ENCODE assay signal across 34 cellular contexts in the genomic region with DNA sequence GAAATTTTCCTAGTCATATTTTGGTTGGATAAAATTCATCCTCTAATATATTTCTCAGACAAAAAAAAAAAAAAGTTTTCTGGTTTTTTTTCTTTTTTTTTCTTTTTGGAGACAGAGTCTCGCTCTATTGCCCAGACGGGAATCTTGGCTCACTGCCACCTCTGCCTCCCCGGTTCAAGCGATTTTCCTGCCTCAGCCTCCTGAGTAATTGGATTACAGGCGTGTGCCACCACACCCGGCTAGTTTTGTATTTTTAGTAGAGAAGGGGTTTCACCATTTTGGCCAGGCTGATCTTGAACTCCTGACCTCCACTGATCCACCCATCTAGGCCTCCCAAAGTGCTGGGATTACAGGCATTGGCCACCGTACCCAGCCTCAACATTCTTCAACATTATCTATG.
"Had no signal": no experiment of that assay in that cellular context is flagged by ENCODE, and none has a peak within 500 bp of the region (broad histone marks: within the 10 kb centered on the region; RNA-seq: fewer than 3 reads in every experiment).

No MANE protein-coding gene starts in this region.

- H3K36me3 ChIP-seq: ascending aorta, brain microvascular endothelial cell, gastrocnemius medialis, neural progenitor cell, sigmoid colon, upper lobe of right lung had no signal

- H3K27ac Mint-ChIP-seq: activated CD4-positive, alpha-beta memory T cell treated with anti-CD3 and anti-CD28 coated beads for 36 hours; activated CD4-positive, alpha-beta T cell treated with anti-CD3 and anti-CD28 coated beads, Interleukin-2, amount 10 ng/mL, durations not matched to agents 24 days and 14 days; activated naive CD4-positive, alpha-beta T cell treated with anti-CD3 and anti-CD28 coated beads, Interleukin-2, amount 10 ng/mL, durations not matched to agents 7 days and 5 days; activated naive CD8-positive, alpha-beta T cell treated with anti-CD3 and anti-CD28 coated beads, Interleukin-2, amount 10 ng/mL, durations not matched to agents 7 days and 5 days; immature natural killer cell; memory B cell; natural killer cell; neural progenitor cell; stimulated activated memory B cell treated with anti-CD40 and anti-IgM and Interleukin-4, amounts not matched to agents 10 μg/mL and 1 μg/mL and 100 μg/mL, for 72 hours; stimulated activated naive CD8-positive, alpha-beta T cell treated with anti-CD3 and anti-CD28 coated beads, Interleukin-15, amount 100 ng/mL, for 72 hours had no signal

- DNase-seq: activated CD4-positive, alpha-beta memory T cell treated with anti-CD3 and anti-CD28 coated beads for 36 hours; activated CD4-positive, alpha-beta T cell treated with anti-CD3 and anti-CD28 coated beads, Interleukin-2, amount 10 ng/mL, durations not matched to agents 24 days and 14 days; activated CD4-positive, CD25-positive, alpha-beta regulatory T cell treated with anti-CD3 and anti-CD28 coated beads, Interleukin-2, amount 50 U/mL, for 72 hours; activated CD8-positive, alpha-beta memory T cell treated with anti-CD3 and anti-CD28 coated beads, Interleukin-2, amount 50 U/mL, for 4 hours; activated gamma-delta T cell; activated naive CD4-positive, alpha-beta T cell treated with anti-CD3 and anti-CD28 coated beads, Interleukin-2, amount 10 ng/mL, durations not matched to agents 7 days and 5 days; activated naive CD8-positive, alpha-beta T cell treated with anti-CD3 and anti-CD28 coated beads, Interleukin-2, amount 10 ng/mL, durations not matched to agents 7 days and 5 days; activated T-cell treated with anti-CD3 and anti-CD28 coated beads, Interleukin-2, amount 50 U/mL, for 1 hour; brain microvascular endothelial cell; dorsolateral prefrontal cortex; effector memory CD4-positive, alpha-beta T cell; erythroblast; gastrocnemius medialis; hypothalamus; immature natural killer cell; kidney; natural killer cell; occipital lobe; psoas muscle; sigmoid colon; small intestine; stimulated activated CD4-positive, alpha-beta T cell treated with anti-CD3 and anti-CD28 coated beads, Interleukin-1b, Interleukin-23, amount 100 ng/mL, for 48 hours; stimulated activated CD4-positive, alpha-beta T cell treated with anti-CD3 and anti-CD28 coated beads, Interleukin-4, amount 100 ng/mL, for 4 hours; stimulated activated CD8-positive, alpha-beta memory T cell treated with anti-CD3 and anti-CD28 coated beads, Interleukin-4, amount 100 ng/mL, for 48 hours; stimulated activated naive CD8-positive, alpha-beta T cell treated with anti-CD3 and anti-CD28 coated beads, Interleukin-15, amount 100 ng/mL, for 72 hours; substantia nigra; T1000; upper lobe of right lung had no signal

- H3K27me3 ChIP-seq: ascending aorta, brain microvascular endothelial cell, dorsolateral prefrontal cortex, gastrocnemius medialis, neural progenitor cell, sigmoid colon, upper lobe of right lung had no signal

- H3K4me1 Mint-ChIP-seq: activated CD4-positive, alpha-beta T cell treated with anti-CD3 and anti-CD28 coated beads, Interleukin-2, amount 10 ng/mL, durations not matched to agents 24 days and 14 days; activated naive CD4-positive, alpha-beta T cell treated with anti-CD3 and anti-CD28 coated beads, Interleukin-2, amount 10 ng/mL, durations not matched to agents 7 days and 5 days; activated naive CD8-positive, alpha-beta T cell treated with anti-CD3 and anti-CD28 coated beads, Interleukin-2, amount 10 ng/mL, durations not matched to agents 7 days and 5 days; immature natural killer cell; memory B cell; natural killer cell; stimulated activated memory B cell treated with anti-CD40 and anti-IgM and Interleukin-4, amounts not matched to agents 10 μg/mL and 1 μg/mL and 100 μg/mL, for 72 hours; stimulated activated naive CD8-positive, alpha-beta T cell treated with anti-CD3 and anti-CD28 coated beads, Interleukin-15, amount 100 ng/mL, for 72 hours had no signal

- H3K27me3 Mint-ChIP-seq: activated CD4-positive, alpha-beta memory T cell treated with anti-CD3 and anti-CD28 coated beads for 36 hours; activated naive CD4-positive, alpha-beta T cell treated with anti-CD3 and anti-CD28 coated beads, Interleukin-2, amount 10 ng/mL, durations not matched to agents 7 days and 5 days; activated naive CD8-positive, alpha-beta T cell treated with anti-CD3 and anti-CD28 coated beads, Interleukin-2, amount 10 ng/mL, durations not matched to agents 7 days and 5 days; memory B cell; stimulated activated memory B cell treated with anti-CD40 and anti-IgM and Interleukin-4, amounts not matched to agents 10 μg/mL and 1 μg/mL and 100 μg/mL, for 72 hours; stimulated activated naive CD8-positive, alpha-beta T cell treated with anti-CD3 and anti-CD28 coated beads, Interleukin-15, amount 100 ng/mL, for 72 hours had no signal

- H3K9ac ChIP-seq: neural progenitor cell, parathyroid adenoma had no signal

- H3K4me1 ChIP-seq: ascending aorta, gastrocnemius medialis, neural progenitor cell, parathyroid adenoma, psoas muscle, upper lobe of right lung had no signal

- H3K36me3 Mint-ChIP-seq: activated CD4-positive, alpha-beta memory T cell treated with anti-CD3 and anti-CD28 coated beads for 36 hours; activated naive CD4-positive, alpha-beta T cell treated with anti-CD3 and anti-CD28 coated beads, Interleukin-2, amount 10 ng/mL, durations not matched to agents 7 days and 5 days; activated naive CD8-positive, alpha-beta T cell treated with anti-CD3 and anti-CD28 coated beads, Interleukin-2, amount 10 ng/mL, durations not matched to agents 7 days and 5 days; immature natural killer cell; memory B cell; neural progenitor cell; stimulated activated memory B cell treated with anti-CD40 and anti-IgM and Interleukin-4, amounts not matched to agents 10 μg/mL and 1 μg/mL and 100 μg/mL, for 72 hours had no signal

- H3K4me3 Mint-ChIP-seq: activated CD4-positive, alpha-beta memory T cell treated with anti-CD3 and anti-CD28 coated beads for 36 hours; activated CD4-positive, alpha-beta T cell treated with anti-CD3 and anti-CD28 coated beads, Interleukin-2, amount 10 ng/mL, durations not matched to agents 24 days and 14 days; activated naive CD4-positive, alpha-beta T cell treated with anti-CD3 and anti-CD28 coated beads, Interleukin-2, amount 10 ng/mL, durations not matched to agents 7 days and 5 days; activated naive CD8-positive, alpha-beta T cell treated with anti-CD3 and anti-CD28 coated beads, Interleukin-2, amount 10 ng/mL, durations not matched to agents 7 days and 5 days; immature natural killer cell; memory B cell; natural killer cell; neural progenitor cell; stimulated activated memory B cell treated with anti-CD40 and anti-IgM and Interleukin-4, amounts not matched to agents 10 μg/mL and 1 μg/mL and 100 μg/mL, for 72 hours; stimulated activated naive CD8-positive, alpha-beta T cell treated with anti-CD3 and anti-CD28 coated beads, Interleukin-15, amount 100 ng/mL, for 72 hours had no signal

- H3K79me2 ChIP-seq: parathyroid adenoma had no signal

- H2AFZ ChIP-seq: neural progenitor cell, parathyroid adenoma had no signal

- H3K9me3 Mint-ChIP-seq: activated CD4-positive, alpha-beta T cell treated with anti-CD3 and anti-CD28 coated beads, Interleukin-2, amount 10 ng/mL, durations not matched to agents 24 days and 14 days; stimulated activated memory B cell treated with anti-CD40 and anti-IgM and Interleukin-4, amounts not matched to agents 10 μg/mL and 1 μg/mL and 100 μg/mL, for 72 hours had no signal

- ATAC-seq: gastrocnemius medialis; natural killer cell; psoas muscle; stimulated activated memory B cell treated with anti-CD40 and anti-IgM and Interleukin-4, amounts not matched to agents 10 μg/mL and 1 μg/mL and 100 μg/mL, for 72 hours; stimulated activated naive CD8-positive, alpha-beta T cell treated with anti-CD3 and anti-CD28 coated beads, Interleukin-15, amount 100 ng/mL, for 72 hours; upper lobe of right lung had no signal

- H3K9me3 ChIP-seq: ascending aorta, gastrocnemius medialis, psoas muscle, sigmoid colon, upper lobe of right lung had no signal

- H3K27ac ChIP-seq: ascending aorta, brain microvascular endothelial cell, coronary artery, dorsolateral prefrontal cortex, gastrocnemius medialis, neural progenitor cell, parathyroid adenoma, psoas muscle, sigmoid colon, upper lobe of right lung had no signal

- H3K4me3 ChIP-seq: ascending aorta, coronary artery, dorsolateral prefrontal cortex, gastrocnemius medialis, neural progenitor cell, psoas muscle, sigmoid colon, upper lobe of right lung had no signal

- H3K4me2 ChIP-seq: neural progenitor cell had no signal
